In genomic region chr6:36666726-36667591, GRCh38 we compare ENCODE assay signal across 1 cellular context.
TF ChIP-seq lines count a peak whose summit lies in the region.

No MANE protein-coding gene starts in this region.

TF ChIP-seq in HepG2, 621 proteins besides CTCF, POLR2A, EP300 and RAD21 (continued from another document and continues in another):
- TF ChIP-seq ZBTB46 (CRISPR knock-in tag; IDR thresholded peaks at IDR 0.05; ENCODE audit: borderline replicate concordance) (no peak), HMGXB3 (CRISPR knock-in tag; IDR thresholded peaks at IDR 0.05; ENCODE audit: borderline replicate concordance) (peak; percentile 89; the same call in 1 of the 2 replicates), ZBTB20 (CRISPR knock-in tag; IDR thresholded peaks at IDR 0.05; ENCODE audit: borderline replicate concordance, low read depth) (peak; percentile 63; the same call in 1 of the 2 replicates), SAFB2 (CRISPR knock-in tag; IDR thresholded peaks at IDR 0.05; ENCODE audit: borderline replicate concordance, low read depth) (no peak), STAT5B (CRISPR knock-in tag; IDR thresholded peaks at IDR 0.05) (peak; percentile 4; the same call in 1 of the 2 replicates), ZNF550 (CRISPR knock-in tag; IDR thresholded peaks at IDR 0.05; ENCODE audit: borderline replicate concordance) (0 out of 2 replicates have a peak, but pooled peaks have one; percentile 87), ATM (IDR thresholded peaks at IDR 0.05; ENCODE audit: borderline replicate concordance) (no peak), ZKSCAN8 (CRISPR knock-in tag; IDR thresholded peaks at IDR 0.05; ENCODE audit: borderline replicate concordance) (peak; percentile 95), REST (IDR thresholded peaks at IDR 0.05; ENCODE audit: borderline replicate concordance in 1 of 2, low read depth in 1 of 2, low read length in 2 of 2) (peak in 1 of 2 experiments; percentile 58; a peak in 2 of 4 replicates), RFX5 (IDR thresholded peaks at IDR 0.05; ENCODE audit: low read depth, low read length) (no peak), ZFY (CRISPR knock-in tag; IDR thresholded peaks at IDR 0.05) (peak; percentile 96), AKNA (CRISPR knock-in tag; IDR thresholded peaks at IDR 0.05; ENCODE audit: borderline replicate concordance) (no peak), ZNF644 (CRISPR knock-in tag; IDR thresholded peaks at IDR 0.05; ENCODE audit: low read depth) (peak; percentile 98), ERF (CRISPR knock-in tag; IDR thresholded peaks at IDR 0.05) (peak; percentile 97), ZFP41 (CRISPR knock-in tag; IDR thresholded peaks at IDR 0.05; ENCODE audit: borderline replicate concordance) (peak; percentile 79; the same call in 1 of the 2 replicates), ZBTB42 (CRISPR knock-in tag; IDR thresholded peaks at IDR 0.05) (no peak), ZNF501 (CRISPR knock-in tag; IDR thresholded peaks at IDR 0.05) (peak; percentile 94), ZNF138 (CRISPR knock-in tag; IDR thresholded peaks at IDR 0.05; ENCODE audit: low read depth) (0 out of 2 replicates have a peak, but pooled peaks have one; percentile 75), ZZZ3 (CRISPR knock-in tag; IDR thresholded peaks at IDR 0.05; ENCODE audit: borderline replicate concordance) (no peak), FOXK1 (CRISPR knock-in tag; IDR thresholded peaks at IDR 0.05; ENCODE audit: borderline replicate concordance, low read depth) (peak; percentile 91; the same call in 1 of the 2 replicates), ZNF749 (CRISPR knock-in tag; IDR thresholded peaks at IDR 0.05; ENCODE audit: borderline replicate concordance) (peak; percentile 76; the same call in 1 of the 2 replicates), ZNF569 (CRISPR knock-in tag; IDR thresholded peaks at IDR 0.05; ENCODE audit: borderline replicate concordance) (no peak)
- TF ChIP-seq, protein P1, sequence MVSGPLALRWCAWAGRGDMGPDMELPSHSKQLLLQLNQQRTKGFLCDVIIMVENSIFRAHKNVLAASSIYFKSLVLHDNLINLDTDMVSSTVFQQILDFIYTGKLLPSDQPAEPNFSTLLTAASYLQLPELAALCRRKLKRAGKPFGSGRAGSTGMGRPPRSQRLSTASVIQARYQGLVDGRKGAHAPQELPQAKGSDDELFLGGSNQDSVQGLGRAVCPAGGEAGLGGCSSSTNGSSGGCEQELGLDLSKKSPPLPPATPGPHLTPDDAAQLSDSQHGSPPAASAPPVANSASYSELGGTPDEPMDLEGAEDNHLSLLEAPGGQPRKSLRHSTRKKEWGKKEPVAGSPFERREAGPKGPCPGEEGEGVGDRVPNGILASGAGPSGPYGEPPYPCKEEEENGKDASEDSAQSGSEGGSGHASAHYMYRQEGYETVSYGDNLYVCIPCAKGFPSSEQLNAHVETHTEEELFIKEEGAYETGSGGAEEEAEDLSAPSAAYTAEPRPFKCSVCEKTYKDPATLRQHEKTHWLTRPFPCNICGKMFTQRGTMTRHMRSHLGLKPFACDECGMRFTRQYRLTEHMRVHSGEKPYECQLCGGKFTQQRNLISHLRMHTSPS (CRISPR knock-in tag; IDR thresholded peaks at IDR 0.05; ENCODE audit: low read depth): peak; percentile 84
- TF ChIP-seq, protein P2, sequence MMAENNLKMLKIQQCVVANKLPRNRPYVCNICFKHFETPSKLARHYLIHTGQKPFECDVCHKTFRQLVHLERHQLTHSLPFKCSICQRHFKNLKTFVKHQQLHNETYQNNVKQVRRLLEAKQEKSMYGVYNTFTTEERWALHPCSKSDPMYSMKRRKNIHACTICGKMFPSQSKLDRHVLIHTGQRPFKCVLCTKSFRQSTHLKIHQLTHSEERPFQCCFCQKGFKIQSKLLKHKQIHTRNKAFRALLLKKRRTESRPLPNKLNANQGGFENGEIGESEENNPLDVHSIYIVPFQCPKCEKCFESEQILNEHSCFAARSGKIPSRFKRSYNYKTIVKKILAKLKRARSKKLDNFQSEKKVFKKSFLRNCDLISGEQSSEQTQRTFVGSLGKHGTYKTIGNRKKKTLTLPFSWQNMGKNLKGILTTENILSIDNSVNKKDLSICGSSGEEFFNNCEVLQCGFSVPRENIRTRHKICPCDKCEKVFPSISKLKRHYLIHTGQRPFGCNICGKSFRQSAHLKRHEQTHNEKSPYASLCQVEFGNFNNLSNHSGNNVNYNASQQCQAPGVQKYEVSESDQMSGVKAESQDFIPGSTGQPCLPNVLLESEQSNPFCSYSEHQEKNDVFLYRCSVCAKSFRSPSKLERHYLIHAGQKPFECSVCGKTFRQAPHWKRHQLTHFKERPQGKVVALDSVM (CRISPR knock-in tag; IDR thresholded peaks at IDR 0.05): peak; percentile 92
- TF ChIP-seq, protein P3, sequence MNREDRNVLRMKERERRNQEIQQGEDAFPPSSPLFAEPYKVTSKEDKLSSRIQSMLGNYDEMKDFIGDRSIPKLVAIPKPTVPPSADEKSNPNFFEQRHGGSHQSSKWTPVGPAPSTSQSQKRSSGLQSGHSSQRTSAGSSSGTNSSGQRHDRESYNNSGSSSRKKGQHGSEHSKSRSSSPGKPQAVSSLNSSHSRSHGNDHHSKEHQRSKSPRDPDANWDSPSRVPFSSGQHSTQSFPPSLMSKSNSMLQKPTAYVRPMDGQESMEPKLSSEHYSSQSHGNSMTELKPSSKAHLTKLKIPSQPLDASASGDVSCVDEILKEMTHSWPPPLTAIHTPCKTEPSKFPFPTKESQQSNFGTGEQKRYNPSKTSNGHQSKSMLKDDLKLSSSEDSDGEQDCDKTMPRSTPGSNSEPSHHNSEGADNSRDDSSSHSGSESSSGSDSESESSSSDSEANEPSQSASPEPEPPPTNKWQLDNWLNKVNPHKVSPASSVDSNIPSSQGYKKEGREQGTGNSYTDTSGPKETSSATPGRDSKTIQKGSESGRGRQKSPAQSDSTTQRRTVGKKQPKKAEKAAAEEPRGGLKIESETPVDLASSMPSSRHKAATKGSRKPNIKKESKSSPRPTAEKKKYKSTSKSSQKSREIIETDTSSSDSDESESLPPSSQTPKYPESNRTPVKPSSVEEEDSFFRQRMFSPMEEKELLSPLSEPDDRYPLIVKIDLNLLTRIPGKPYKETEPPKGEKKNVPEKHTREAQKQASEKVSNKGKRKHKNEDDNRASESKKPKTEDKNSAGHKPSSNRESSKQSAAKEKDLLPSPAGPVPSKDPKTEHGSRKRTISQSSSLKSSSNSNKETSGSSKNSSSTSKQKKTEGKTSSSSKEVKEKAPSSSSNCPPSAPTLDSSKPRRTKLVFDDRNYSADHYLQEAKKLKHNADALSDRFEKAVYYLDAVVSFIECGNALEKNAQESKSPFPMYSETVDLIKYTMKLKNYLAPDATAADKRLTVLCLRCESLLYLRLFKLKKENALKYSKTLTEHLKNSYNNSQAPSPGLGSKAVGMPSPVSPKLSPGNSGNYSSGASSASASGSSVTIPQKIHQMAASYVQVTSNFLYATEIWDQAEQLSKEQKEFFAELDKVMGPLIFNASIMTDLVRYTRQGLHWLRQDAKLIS (CRISPR knock-in tag; IDR thresholded peaks at IDR 0.05): peak; percentile 64; the same call in 1 of the 2 replicates
- TF ChIP-seq, protein P4, sequence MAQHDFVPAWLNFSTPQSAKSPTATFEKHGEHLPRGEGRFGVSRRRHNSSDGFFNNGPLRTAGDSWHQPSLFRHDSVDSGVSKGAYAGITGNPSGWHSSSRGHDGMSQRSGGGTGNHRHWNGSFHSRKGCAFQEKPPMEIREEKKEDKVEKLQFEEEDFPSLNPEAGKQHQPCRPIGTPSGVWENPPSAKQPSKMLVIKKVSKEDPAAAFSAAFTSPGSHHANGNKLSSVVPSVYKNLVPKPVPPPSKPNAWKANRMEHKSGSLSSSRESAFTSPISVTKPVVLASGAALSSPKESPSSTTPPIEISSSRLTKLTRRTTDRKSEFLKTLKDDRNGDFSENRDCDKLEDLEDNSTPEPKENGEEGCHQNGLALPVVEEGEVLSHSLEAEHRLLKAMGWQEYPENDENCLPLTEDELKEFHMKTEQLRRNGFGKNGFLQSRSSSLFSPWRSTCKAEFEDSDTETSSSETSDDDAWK (CRISPR knock-in tag; IDR thresholded peaks at IDR 0.05): no peak
